Comparison of ENCODE assay signal across 2 cellular contexts in genomic region chr5:16666140-16666860, GRCh38.
TF ChIP-seq lines count a peak whose summit lies in the region.

No MANE protein-coding gene starts in this region.

TF ChIP-seq in IMR-90, 13 proteins besides CTCF, POLR2A, EP300 and RAD21:
- TF ChIP-seq MAZ (IDR thresholded peaks at IDR 0.05; ENCODE audit: borderline replicate concordance, low read depth, low read length) (no peak), CEBPB (IDR thresholded peaks at IDR 0.05; ENCODE audit: low read depth, low read length) (no peak), MXI1 (IDR thresholded peaks at IDR 0.05; ENCODE audit: borderline replicate concordance, low read depth, low read length) (no peak)
TF ChIP-seq in IMR-90: peak in this region for 0.

TF ChIP-seq in GM23338, 12 proteins besides CTCF, POLR2A, EP300 and RAD21:
- TF ChIP-seq EZH2 (IDR thresholded peaks at IDR 0.05; ENCODE audit: low read depth, unreplicated experiment) = no peak
- no peak for TF ChIP-seq CREB1 (CRISPR knock-in tag; IDR thresholded peaks at IDR 0.05; ENCODE audit: low read depth)
- TF ChIP-seq STAT1 (IDR thresholded peaks at IDR 0.05; ENCODE audit: unreplicated experiment) = no peak
- no peak for TF ChIP-seq POLR2AphosphoS5 (IDR thresholded peaks at IDR 0.05; ENCODE audit: low read depth)
- TF ChIP-seq NANOG (IDR thresholded peaks at IDR 0.05; ENCODE audit: borderline replicate concordance) = no peak
